19 cellular contexts compared by ENCODE assay signal in genomic region chr12:109192358-109192757, GRCh38.
DNase-seq lines count a peak whose midpoint lies in the region; ATAC-seq, FAIRE-seq and TF ChIP-seq lines count a peak whose summit lies in the region.
"Had no signal": no experiment of that assay in that cellular context is flagged by ENCODE, and none has a peak within 500 bp of the region (broad histone marks: within the 10 kb centered on the region; RNA-seq: fewer than 3 reads in every experiment).

No MANE protein-coding gene starts in this region.

- ATAC-seq in gastrocnemius medialis (peak; percentile 93 to 96), GM19463 (IDR thresholded peaks at IDR 0.05; ENCODE audit: unreplicated experiment) (no peak)
- ATAC-seq: activated CD8-positive, alpha-beta T cell treated with anti-CD3 and anti-CD28 coated beads for 36 hours; naive thymus-derived CD8-positive, alpha-beta T cell had no signal

- peak; percentile 78 for DNase-seq in GM03348 (ENCODE audit: low spot score)
- peak; percentile 66 for DNase-seq in RCC 7860 (ENCODE audit: low spot score)
- DNase-seq in fibroblast of gingiva (ENCODE audit: low read depth): peak; percentile 63
- DNase-seq in gastrocnemius medialis: peak; percentile 61 to 81
- no peak for DNase-seq in NCI-H748 treated with DMSO at 0.1 percent for 48 hours (lab: John Stamatoyannopoulos, UW)
- DNase-seq in NCI-H526 (lab: John Stamatoyannopoulos, UW): no peak
- DNase-seq in G401 (ENCODE audit: low spot score): no peak
- DNase-seq: activated CD8-positive, alpha-beta T cell treated with anti-CD3 and anti-CD28 coated beads for 36 hours; activated gamma-delta T cell treated with Interleukin-2 at 50 U/mL for 16 hours; DMS53; esophagus squamous epithelium; islet precursor cell; KG1; naive thymus-derived CD8-positive, alpha-beta T cell; NCI-H2029 treated with DMSO at 0.1 percent for 48 hours; sigmoid colon; T-helper 9 cell; testis had no signal

- no peaks in the 10 kb centered on the region for H3K9me3 ChIP-seq in gastrocnemius medialis
- H3K9me3 ChIP-seq: esophagus squamous epithelium, sigmoid colon, testis had no signal

- peaks cover 21 to 98% of the 10 kb centered on the region in 2 donors for H3K36me3 ChIP-seq in gastrocnemius medialis

- H3K27me3 ChIP-seq in gastrocnemius medialis: no peaks in the 10 kb centered on the region
- H3K27me3 ChIP-seq: esophagus squamous epithelium, sigmoid colon, testis had no signal

- in situ Hi-C loops in gastrocnemius medialis (cut with MboI; ENCODE audit: low sequenced_read_pairs in 4 of 4): no loop called here
- in situ Hi-C loops in G401 (cut with HindIII; ENCODE audit: low sequenced_read_pairs): no loop called here

- H3K27ac ChIP-seq in gastrocnemius medialis: peak overlapping the region; percentile 71 to 82 (median 75)
- H3K27ac ChIP-seq: esophagus squamous epithelium, testis had no signal

- FAIRE-seq in RCC 7860 (lab: Jason Lieb, UNC): no peak

- TF ChIP-seq CTCF in gastrocnemius medialis (IDR thresholded peaks at IDR 0.05 in 4 of 5, conservative IDR thresholded peaks at IDR 0.05 in 1 of 5): no peak

- no peak overlapping the region for H3K4me3 ChIP-seq in gastrocnemius medialis
- H3K4me3 ChIP-seq: esophagus squamous epithelium, sigmoid colon, testis had no signal

- TF ChIP-seq POLR2A in gastrocnemius medialis (IDR thresholded peaks at IDR 0.05): no peak

- peaks cover 20 to 23% of the 10 kb centered on the region in 2 donors for H3K4me1 ChIP-seq in gastrocnemius medialis
- H3K4me1 ChIP-seq: esophagus squamous epithelium, testis had no signal

- intact Hi-C loops in gastrocnemius medialis (cut with DNase I; ENCODE audit: low total_unique reads): no loop called here

Comparison
In these comparisons a context has a peak if more than half of its experiments do, and no peak if none do; other contexts are left out.
1. DNase-seq: peak in GM03348 (single experiment), RCC 7860 (single experiment), fibroblast of gingiva (single experiment) and gastrocnemius medialis (2 of 2); none in NCI-H748 treated with DMSO at 0.1 percent for 48 hours (single experiment), NCI-H526 (0 of 2) and G401 (single experiment).